In the genomic region with DNA sequence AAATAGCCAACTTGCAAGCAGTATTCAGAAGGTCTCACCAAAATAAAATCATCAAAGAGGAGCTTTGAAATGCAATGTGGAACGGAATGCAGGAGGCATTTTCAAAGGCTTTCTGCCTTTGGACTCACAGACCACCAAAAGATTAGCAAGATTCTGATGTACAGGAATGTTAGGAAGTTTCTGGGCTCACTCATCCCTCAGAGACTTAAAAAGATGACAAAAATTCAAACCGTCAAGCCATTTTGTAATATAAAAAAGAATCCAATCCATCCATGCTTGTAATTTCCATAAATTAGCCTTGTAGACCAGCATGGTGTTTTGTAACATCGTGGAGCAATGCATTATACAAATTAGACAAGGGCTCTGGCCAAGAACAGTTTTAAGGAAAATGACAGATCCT, we compare ENCODE assay signal across 27 cellular contexts.
"Had no signal": no experiment of that assay in that cellular context is flagged by ENCODE, and none has a peak within 500 bp of the region (broad histone marks: within the 10 kb centered on the region; RNA-seq: fewer than 3 reads in every experiment).

No MANE protein-coding gene starts in this region.

- H3K4me3 Mint-ChIP-seq: activated CD4-positive, alpha-beta T cell treated with anti-CD3 and anti-CD28 coated beads, Interleukin-2, amount 10 ng/mL, durations not matched to agents 24 days and 14 days; activated CD8-positive, alpha-beta T cell treated with anti-CD3 and anti-CD28 coated beads for 36 hours; activated naive CD4-positive, alpha-beta T cell treated with anti-CD3 and anti-CD28 coated beads, Interleukin-2, amount 50 U/mL, for 24 hours; activated naive CD8-positive, alpha-beta T cell treated with anti-CD3 and anti-CD28 coated beads, Interleukin-2, amount 10 ng/mL, durations not matched to agents 7 days and 5 days; activated T-cell treated with anti-CD3 and anti-CD28 coated beads, Interleukin-2, amount 50 U/mL, for 72 hours; activated T-helper 17 cell treated with anti-CD3 and anti-CD28 coated beads, Interleukin-2, amount 50 U/mL, for 72 hours; central memory CD8-positive, alpha-beta T cell had no signal

- H3K27ac Mint-ChIP-seq: activated CD4-positive, alpha-beta T cell treated with anti-CD3 and anti-CD28 coated beads, Interleukin-2, amount 10 ng/mL, durations not matched to agents 24 days and 14 days; activated CD8-positive, alpha-beta T cell treated with anti-CD3 and anti-CD28 coated beads for 36 hours; activated naive CD4-positive, alpha-beta T cell treated with anti-CD3 and anti-CD28 coated beads, Interleukin-2, amount 50 U/mL, for 24 hours; activated naive CD8-positive, alpha-beta T cell treated with anti-CD3 and anti-CD28 coated beads, Interleukin-2, amount 10 ng/mL, durations not matched to agents 7 days and 5 days; activated T-cell treated with anti-CD3 and anti-CD28 coated beads, Interleukin-2, amount 50 U/mL, for 72 hours; activated T-helper 17 cell treated with anti-CD3 and anti-CD28 coated beads, Interleukin-2, amount 50 U/mL, for 72 hours had no signal

- H3K36me3 Mint-ChIP-seq: activated naive CD4-positive, alpha-beta T cell treated with anti-CD3 and anti-CD28 coated beads, Interleukin-2, amount 50 U/mL, for 24 hours; activated naive CD8-positive, alpha-beta T cell treated with anti-CD3 and anti-CD28 coated beads, Interleukin-2, amount 10 ng/mL, durations not matched to agents 7 days and 5 days had no signal

- H3K9me3 ChIP-seq: adrenal gland, SJCRH30 had no signal

- H3K9me3 Mint-ChIP-seq: activated CD8-positive, alpha-beta T cell treated with anti-CD3 and anti-CD28 coated beads for 36 hours; activated naive CD4-positive, alpha-beta T cell treated with anti-CD3 and anti-CD28 coated beads, Interleukin-2, amount 50 U/mL, for 24 hours; activated naive CD8-positive, alpha-beta T cell treated with anti-CD3 and anti-CD28 coated beads, Interleukin-2, amount 10 ng/mL, durations not matched to agents 7 days and 5 days; activated T-helper 17 cell treated with anti-CD3 and anti-CD28 coated beads, Interleukin-2, amount 50 U/mL, for 72 hours; central memory CD8-positive, alpha-beta T cell had no signal

- H3K4me1 ChIP-seq: adrenal gland, SJCRH30 had no signal

- ATAC-seq: activated CD8-positive, alpha-beta T cell treated with anti-CD3 and anti-CD28 coated beads for 36 hours; activated T-cell treated with anti-CD3 and anti-CD28 coated beads, Interleukin-2, amount 50 U/mL, for 72 hours; activated T-helper 17 cell treated with anti-CD3 and anti-CD28 coated beads, Interleukin-2, amount 50 U/mL, for 72 hours; Panc1 had no signal

- H3K4me3 ChIP-seq: adrenal gland, cardiac muscle cell, SJCRH30, SK-N-MC had no signal

- H3K4me1 Mint-ChIP-seq: activated CD4-positive, alpha-beta T cell treated with anti-CD3 and anti-CD28 coated beads, Interleukin-2, amount 10 ng/mL, durations not matched to agents 24 days and 14 days; activated naive CD4-positive, alpha-beta T cell treated with anti-CD3 and anti-CD28 coated beads, Interleukin-2, amount 50 U/mL, for 24 hours; activated naive CD8-positive, alpha-beta T cell treated with anti-CD3 and anti-CD28 coated beads, Interleukin-2, amount 10 ng/mL, durations not matched to agents 7 days and 5 days; activated T-helper 17 cell treated with anti-CD3 and anti-CD28 coated beads, Interleukin-2, amount 50 U/mL, for 72 hours; central memory CD8-positive, alpha-beta T cell had no signal

- DNase-seq: activated CD4-positive, alpha-beta T cell treated with anti-CD3 and anti-CD28 coated beads, Interleukin-2, amount 10 ng/mL, durations not matched to agents 24 days and 14 days; activated CD4-positive, alpha-beta T cell treated with anti-CD3 and anti-CD28 coated beads, Interleukin-2, amount 50 U/mL, for 4 hours; activated CD8-positive, alpha-beta T cell treated with anti-CD3 and anti-CD28 coated beads for 36 hours; activated effector memory CD4-positive, alpha-beta T cell treated with anti-CD3 and anti-CD28 coated beads, Interleukin-2, amount 50 U/mL, for 16 hours; activated naive CD4-positive, alpha-beta T cell; activated naive CD8-positive, alpha-beta T cell treated with anti-CD3 and anti-CD28 coated beads, Interleukin-2, amount 10 ng/mL, durations not matched to agents 7 days and 5 days; activated T-cell treated with anti-CD3 and anti-CD28 coated beads, Interleukin-2, amount 50 U/mL, for 1 hour; activated T-cell treated with anti-CD3 and anti-CD28 coated beads, Interleukin-2, amount 50 U/mL, for 72 hours; adrenal gland; aorta; NCI-H1092 treated with DMSO at 0.1 percent for 48 hours; NCI-H1417 treated with DMSO at 0.1 percent for 48 hours; NCI-H187 treated with DMSO at 0.1 percent for 48 hours; NCI-H2081 treated with DMSO at 0.1 percent for 48 hours; NCI-H226; NCI-H446 treated with DMSO at 0.1 percent for 48 hours; NCI-H524; SHP77; SJCRH30; T1000; WERI-Rb-1 had no signal

- H3K27ac ChIP-seq: adrenal gland, cardiac muscle cell, SJCRH30, SK-N-MC, WERI-Rb-1 had no signal

- H3K27me3 ChIP-seq: adrenal gland, cardiac muscle cell, SJCRH30 had no signal

- H3K36me3 ChIP-seq: adrenal gland, cardiac muscle cell, SJCRH30, WERI-Rb-1 had no signal
